In genomic region chr11:120182790-120183491, GRCh38 we compare ENCODE assay signal across 8 cellular contexts. TPM values are rescaled to one million over a fixed set of nuclear protein-coding genes. Genes with fewer than 3 reads are reported as not detected.
DNase-seq lines count a peak whose midpoint lies in the region; ATAC-seq and TF ChIP-seq lines count a peak whose summit lies in the region.

No MANE protein-coding gene starts in this region.

- H3K4me3 Mint-ChIP-seq in osteocyte (ENCODE audit: unreplicated experiment) = no peak overlapping the region
- no peak overlapping the region for H3K4me3 Mint-ChIP-seq in naive thymus-derived CD4-positive, alpha-beta T cell

- no peaks in the 10 kb centered on the region for H3K9me3 ChIP-seq in naive thymus-derived CD4-positive, alpha-beta T cell (ENCODE audit: control insufficient read depth in 2 of 3, low read length in 3 of 3)

- no peak overlapping the region for H3K27ac Mint-ChIP-seq in osteocyte (ENCODE audit: unreplicated experiment)
- H3K27ac Mint-ChIP-seq in naive thymus-derived CD4-positive, alpha-beta T cell = peak overlapping the region in 1 of 9 donors; percentile 63

- H3K4me1 ChIP-seq in naive thymus-derived CD4-positive, alpha-beta T cell (ENCODE audit: control insufficient read depth in 2 of 2, insufficient read depth in 2 of 2, low read length in 2 of 2) = no peaks in the 10 kb centered on the region

- intact Hi-C loops in naive thymus-derived CD4-positive, alpha-beta T cell (cut with micrococcal nuclease) = no loop called here

- CTCF ChIA-PET in naive thymus-derived CD4-positive, alpha-beta T cell (lab: Charles Lee) = no interaction called here

- H3K36me3 ChIP-seq in naive thymus-derived CD4-positive, alpha-beta T cell (ENCODE audit: control insufficient read depth in 2 of 3, insufficient read depth in 3 of 3, low read length in 3 of 3) = no peaks in the 10 kb centered on the region

- H3K27me3 Mint-ChIP-seq in osteocyte (ENCODE audit: unreplicated experiment) = peaks cover 19% of the 10 kb centered on the region
- peaks cover 0 to 13% (median 0%) of the 10 kb centered on the region in 5 donors for H3K27me3 Mint-ChIP-seq in naive thymus-derived CD4-positive, alpha-beta T cell

- ATAC-seq in naive thymus-derived CD4-positive, alpha-beta T cell = no peak
- no peak for ATAC-seq in GM19328 (IDR thresholded peaks at IDR 0.05; ENCODE audit: unreplicated experiment)
- no peak for ATAC-seq in GM19463 (IDR thresholded peaks at IDR 0.05; ENCODE audit: unreplicated experiment)
- no peak for ATAC-seq in GM19023 (IDR thresholded peaks at IDR 0.05; ENCODE audit: unreplicated experiment)

- no peaks in the 10 kb centered on the region for H3K9me3 Mint-ChIP-seq in osteocyte (ENCODE audit: unreplicated experiment)
- H3K9me3 Mint-ChIP-seq in naive thymus-derived CD4-positive, alpha-beta T cell = peaks cover 0 to 2% (median 0%) of the 10 kb centered on the region in 11 donors

- POLR2A ChIA-PET in naive thymus-derived CD4-positive, alpha-beta T cell (lab: Charles Lee) = no interaction called here

- TF ChIP-seq CTCF in GM12872 (IDR thresholded peaks at IDR 0.05; ENCODE audit: insufficient read depth, low read depth, low read length) (peak; percentile 38; the same call in 2 of the 3 replicates), epithelial cell of esophagus (IDR thresholded peaks at IDR 0.05; ENCODE audit: insufficient read depth, low read depth, low read length, missing control alignments) (peak; percentile 53), osteocyte (IDR thresholded peaks at IDR 0.05) (peak; percentile 26)

- H3K36me3 Mint-ChIP-seq in osteocyte (ENCODE audit: unreplicated experiment) = no peaks in the 10 kb centered on the region
- no peaks in the 10 kb centered on the region for H3K36me3 Mint-ChIP-seq in naive thymus-derived CD4-positive, alpha-beta T cell

- H3K4me1 Mint-ChIP-seq in osteocyte (ENCODE audit: unreplicated experiment) = peaks cover 28% of the 10 kb centered on the region
- peaks cover 0 to 2% (median 0%) of the 10 kb centered on the region in 7 donors for H3K4me1 Mint-ChIP-seq in naive thymus-derived CD4-positive, alpha-beta T cell

- H3K27me3 ChIP-seq in naive thymus-derived CD4-positive, alpha-beta T cell (ENCODE audit: control insufficient read depth in 2 of 2, insufficient read depth in 2 of 2, low read length in 2 of 2) = no peaks in the 10 kb centered on the region

- peak; percentile 13 for DNase-seq in NCI-H226
- peak; percentile 27 for DNase-seq in epithelial cell of esophagus (ENCODE audit: low read depth)
- DNase-seq in osteocyte (ENCODE audit: extremely low spot score, unreplicated experiment) = peak; percentile 57
- DNase-seq in naive thymus-derived CD4-positive, alpha-beta T cell = no peak

- H3K27ac ChIP-seq in naive thymus-derived CD4-positive, alpha-beta T cell (ENCODE audit: low read depth, low read length) = no peak overlapping the region

- H3K4me3 ChIP-seq in epithelial cell of esophagus (ENCODE audit: low read length) = no peak overlapping the region
- no peak overlapping the region for H3K4me3 ChIP-seq in naive thymus-derived CD4-positive, alpha-beta T cell (ENCODE audit: low read length)

RNA-seq across cellular contexts. Expression of gene OAF, which starts 27.9 kb away (rescaled TPM):
- total RNA-seq in osteocyte = 10.2 and 12.3 TPM in 2 replicates
- total RNA-seq in naive thymus-derived CD4-positive, alpha-beta T cell = 10 to 100 TPM in 1 of 5 experiments, 1 to 10 TPM in 4; 3.4 to 21.2 (median 4.6) TPM
- polyA plus RNA-seq in naive thymus-derived CD4-positive, alpha-beta T cell = 1 to 10 TPM; 3.2 to 5.2 TPM

RNA-seq across cellular contexts. Expression of gene TRIM29, which starts 45.0 kb away (rescaled TPM):
- total RNA-seq in osteocyte = not detected in 2 replicates
- total RNA-seq in naive thymus-derived CD4-positive, alpha-beta T cell = not detected
- polyA plus RNA-seq in naive thymus-derived CD4-positive, alpha-beta T cell = not detected

RNA-seq across cellular contexts. Expression of gene POU2F3, which starts 57.0 kb away (rescaled TPM):
- total RNA-seq in osteocyte = not detected in 2 replicates
- under 1 TPM in 1 of 5 experiments, not detected in 4; 0.24 TPM for total RNA-seq in naive thymus-derived CD4-positive, alpha-beta T cell
- polyA plus RNA-seq in naive thymus-derived CD4-positive, alpha-beta T cell = not detected

Comparison
In these comparisons a context has a peak if more than half of its experiments do, and no peak if none do; other contexts are left out.
1. DNase-seq: peak in NCI-H226 (single experiment), epithelial cell of esophagus (single experiment) and osteocyte (single experiment); none in naive thymus-derived CD4-positive, alpha-beta T cell (0 of 9).
2. Peak in every context shown above with its lines, with median percentiles within 50 percentile points of each other: CTCF ChIP-seq.